In genomic region chr3:12541625-12542024, GRCh38 we compare ENCODE assay signal across 14 cellular contexts. TPM values are rescaled to one million over a fixed set of nuclear protein-coding genes. Genes with fewer than 3 reads are reported as not detected.
DNase-seq lines count a peak whose midpoint lies in the region; ATAC-seq, FAIRE-seq and TF ChIP-seq lines count a peak whose summit lies in the region.
"Had no signal": no experiment of that assay in that cellular context is flagged by ENCODE, and none has a peak within 500 bp of the region (broad histone marks: within the 10 kb centered on the region; RNA-seq: fewer than 3 reads in every experiment).

No MANE protein-coding gene starts in this region.

- H3K27me3 ChIP-seq in mesenchymal stem cell (ENCODE audit: control insufficient read depth in 1 of 2, insufficient read depth in 1 of 2, low read length in 2 of 2) = no peaks in the 10 kb centered on the region

- H3K27ac ChIP-seq in mesenchymal stem cell (ENCODE audit: low read length, poor library complexity, severe bottlenecking) = no peak overlapping the region
- H3K27ac ChIP-seq: PC-9 had no signal

- H3K36me3 ChIP-seq in mesenchymal stem cell (ENCODE audit: control insufficient read depth in 1 of 2, insufficient read depth in 2 of 2, low read depth in 1 of 2, low read length in 2 of 2) = peaks cover 6 to 17% of the 10 kb centered on the region in 2 experiments

- no peak overlapping the region for H3K9ac ChIP-seq in mesenchymal stem cell (ENCODE audit: low read length)

- H4K8ac ChIP-seq in mesenchymal stem cell (ENCODE audit: low read length) = no peak overlapping the region

- H3K4me3 ChIP-seq in mesenchymal stem cell (ENCODE audit: insufficient read depth in 1 of 2, low read depth in 1 of 2, low read length in 2 of 2) = no peak overlapping the region
- H3K4me3 ChIP-seq: PC-9 had no signal

- H4K91ac ChIP-seq in mesenchymal stem cell (ENCODE audit: low read length) = no peak overlapping the region

- H3K4me1 ChIP-seq in mesenchymal stem cell (ENCODE audit: control insufficient read depth, insufficient read depth, low read depth, low read length) = no peaks in the 10 kb centered on the region

- no peak for FAIRE-seq in D721Med (lab: Jason Lieb, UNC)

- no peak overlapping the region for H3K23ac ChIP-seq in mesenchymal stem cell (ENCODE audit: low read length in 2 of 2)

- H3K36me3 Mint-ChIP-seq in natural killer cell treated with Interleukin-12 subunit alpha and Interleukin-12 subunit beta and Interleukin-15 and Interleukin-18, amount 100 ng/mL, for 72 hours = no peaks in the 10 kb centered on the region

- peak; percentile 4 for DNase-seq in stimulated activated CD4-positive, alpha-beta T cell treated with anti-CD3 and anti-CD28 coated beads, Interleukin-4, amount 100 ng/mL, for 24 hours
- no peak for DNase-seq in stimulated activated CD4-positive, alpha-beta T cell treated with anti-CD3 and anti-CD28 coated beads, Interleukin-2, amount 100 ng/mL, for 24 hours
- DNase-seq in astrocyte of the hippocampus (ENCODE audit: low read depth, low spot score) (peak; percentile 15), iPS-NIHi11 (ENCODE audit: low spot score) (peak; percentile 58), mesenchymal stem cell (no peak), D721Med (ENCODE audit: insufficient read length, low spot score) (no peak)
- DNase-seq in natural killer cell treated with Interleukin-12 subunit alpha and Interleukin-12 subunit beta and Interleukin-15 and Interleukin-18, amount 100 ng/mL, for 72 hours (ENCODE audit: low spot score) = no peak
- DNase-seq: activated CD8-positive, alpha-beta memory T cell treated with anti-CD3 and anti-CD28 coated beads, Interleukin-2, amount 50 U/mL, for 4 hours; effector memory CD8-positive, alpha-beta T cell; GDM1; hypothalamus; PC-9 had no signal

- H2AK5ac ChIP-seq in mesenchymal stem cell (ENCODE audit: low read length, severe bottlenecking) = no peak overlapping the region

- TF ChIP-seq CTCF in D721Med (IDR thresholded peaks at IDR 0.05; ENCODE audit: insufficient read depth, missing control alignments) = no peak

- no peak overlapping the region for H2BK5ac ChIP-seq in mesenchymal stem cell (ENCODE audit: low read depth, low read length, poor library complexity, severe bottlenecking)

- no peaks in the 10 kb centered on the region for H3K27me3 Mint-ChIP-seq in natural killer cell treated with Interleukin-12 subunit alpha and Interleukin-12 subunit beta and Interleukin-15 and Interleukin-18, amount 100 ng/mL, for 72 hours
- H3K27me3 Mint-ChIP-seq: effector memory CD8-positive, alpha-beta T cell had no signal

- no peak overlapping the region for H3K27ac Mint-ChIP-seq in natural killer cell treated with Interleukin-12 subunit alpha and Interleukin-12 subunit beta and Interleukin-15 and Interleukin-18, amount 100 ng/mL, for 72 hours
- H3K27ac Mint-ChIP-seq: effector memory CD8-positive, alpha-beta T cell had no signal

- no peak overlapping the region for H3K18ac ChIP-seq in mesenchymal stem cell (ENCODE audit: low read depth in 1 of 2, low read length in 2 of 2)

- no peak overlapping the region for H2BK12ac ChIP-seq in mesenchymal stem cell (ENCODE audit: low read length in 2 of 2)

- H2BK120ac ChIP-seq in mesenchymal stem cell (ENCODE audit: low read depth, low read length) = no peak overlapping the region

- no peaks in the 10 kb centered on the region for H3K4me1 Mint-ChIP-seq in natural killer cell treated with Interleukin-12 subunit alpha and Interleukin-12 subunit beta and Interleukin-15 and Interleukin-18, amount 100 ng/mL, for 72 hours (ENCODE audit: low read depth in 2 of 2)

- ATAC-seq in natural killer cell treated with Interleukin-12 subunit alpha and Interleukin-12 subunit beta and Interleukin-15 and Interleukin-18, amount 100 ng/mL, for 72 hours = no peak
- no peak for ATAC-seq in GM21528 (IDR thresholded peaks at IDR 0.05; ENCODE audit: low FRiP score, unreplicated experiment)
- ATAC-seq: effector memory CD8-positive, alpha-beta T cell; sciatic nerve had no signal

- no peaks in the 10 kb centered on the region for H3K9me3 ChIP-seq in mesenchymal stem cell (ENCODE audit: control insufficient read depth, low read length)

- H3K9me3 Mint-ChIP-seq in natural killer cell treated with Interleukin-12 subunit alpha and Interleukin-12 subunit beta and Interleukin-15 and Interleukin-18, amount 100 ng/mL, for 72 hours = no peaks in the 10 kb centered on the region
- H3K9me3 Mint-ChIP-seq: effector memory CD8-positive, alpha-beta T cell had no signal

- no peak overlapping the region for H2AFZ ChIP-seq in mesenchymal stem cell (ENCODE audit: low read depth, low read length)
- H2AFZ ChIP-seq: PC-9 had no signal

- H3K79me1 ChIP-seq in mesenchymal stem cell (replicated peaks; ENCODE audit: low read length, poor library complexity, severe bottlenecking) = no peaks in the 10 kb centered on the region

- H3K4me2 ChIP-seq in mesenchymal stem cell (ENCODE audit: low read length, poor library complexity, severe bottlenecking) = no peak overlapping the region
- H3K4me2 ChIP-seq: PC-9 had no signal

- no peak overlapping the region for H2BK15ac ChIP-seq in mesenchymal stem cell (ENCODE audit: low read depth, poor library complexity, severe bottlenecking)

- H3K4me3 Mint-ChIP-seq in natural killer cell treated with Interleukin-12 subunit alpha and Interleukin-12 subunit beta and Interleukin-15 and Interleukin-18, amount 100 ng/mL, for 72 hours = no peak overlapping the region
- H3K4me3 Mint-ChIP-seq: effector memory CD8-positive, alpha-beta T cell had no signal

- 73% methylated on average over 8 of the region's 8 CpGs for WGBS in mesenchymal stem cell

- H3K14ac ChIP-seq in mesenchymal stem cell (ENCODE audit: low read length in 2 of 2) = no peak overlapping the region

- no peak overlapping the region for H3K4ac ChIP-seq in mesenchymal stem cell (ENCODE audit: low read depth in 1 of 2, low read length in 2 of 2)

RNA-seq across cellular contexts. Expression of gene MKRN2OS, which starts 3.7 kb away (rescaled TPM):
- polyA plus RNA-seq in mesenchymal stem cell (2013, experiment 1 of 2) = not detected
- not detected for polyA plus RNA-seq in mesenchymal stem cell (2013, experiment 2 of 2)
- total RNA-seq in natural killer cell treated with Interleukin-12 subunit alpha and Interleukin-12 subunit beta and Interleukin-15 and Interleukin-18, amount 100 ng/mL, for 72 hours = not detected
- total RNA-seq: sciatic nerve had no signal

RNA-seq across cellular contexts. Expression of gene MKRN2, which starts 15.3 kb away (rescaled TPM):
- 21.7 TPM for polyA plus RNA-seq in mesenchymal stem cell (2013, experiment 1 of 2)
- polyA plus RNA-seq in mesenchymal stem cell (2013, experiment 2 of 2) = 22.3 TPM
- total RNA-seq in natural killer cell treated with Interleukin-12 subunit alpha and Interleukin-12 subunit beta and Interleukin-15 and Interleukin-18, amount 100 ng/mL, for 72 hours = 10 to 100 TPM; 24.6 to 27.5 TPM

RNA-seq across cellular contexts. Expression of gene TSEN2, which starts 57.3 kb away (rescaled TPM):
- polyA plus RNA-seq in mesenchymal stem cell (2013, experiment 1 of 2) = 3.8 TPM
- 4.3 TPM for polyA plus RNA-seq in mesenchymal stem cell (2013, experiment 2 of 2)
- total RNA-seq in natural killer cell treated with Interleukin-12 subunit alpha and Interleukin-12 subunit beta and Interleukin-15 and Interleukin-18, amount 100 ng/mL, for 72 hours = 10 to 100 TPM; 12.9 to 32.1 TPM

Comparison
In these comparisons a context has a peak if more than half of its experiments do, and no peak if none do; other contexts are left out.
1. DNase-seq: peak in stimulated activated CD4-positive, alpha-beta T cell treated with anti-CD3 and anti-CD28 coated beads, Interleukin-4, amount 100 ng/mL, for 24 hours (single experiment), astrocyte of the hippocampus (single experiment) and iPS-NIHi11 (single experiment); none in stimulated activated CD4-positive, alpha-beta T cell treated with anti-CD3 and anti-CD28 coated beads, Interleukin-2, amount 100 ng/mL, for 24 hours (0 of 2), mesenchymal stem cell (single experiment), D721Med (single experiment) and natural killer cell treated with Interleukin-12 subunit alpha and Interleukin-12 subunit beta and Interleukin-15 and Interleukin-18, amount 100 ng/mL, for 72 hours (single experiment).